1 cellular context compared by ENCODE assay signal in genomic region chr5:39446231-39446630, GRCh38.
TF ChIP-seq lines count a peak whose summit lies in the region.

No MANE protein-coding gene starts in this region.

TF ChIP-seq in GM23338, 12 proteins besides CTCF, POLR2A, EP300 and RAD21 (continued from another document):
- TF ChIP-seq, protein P1, sequence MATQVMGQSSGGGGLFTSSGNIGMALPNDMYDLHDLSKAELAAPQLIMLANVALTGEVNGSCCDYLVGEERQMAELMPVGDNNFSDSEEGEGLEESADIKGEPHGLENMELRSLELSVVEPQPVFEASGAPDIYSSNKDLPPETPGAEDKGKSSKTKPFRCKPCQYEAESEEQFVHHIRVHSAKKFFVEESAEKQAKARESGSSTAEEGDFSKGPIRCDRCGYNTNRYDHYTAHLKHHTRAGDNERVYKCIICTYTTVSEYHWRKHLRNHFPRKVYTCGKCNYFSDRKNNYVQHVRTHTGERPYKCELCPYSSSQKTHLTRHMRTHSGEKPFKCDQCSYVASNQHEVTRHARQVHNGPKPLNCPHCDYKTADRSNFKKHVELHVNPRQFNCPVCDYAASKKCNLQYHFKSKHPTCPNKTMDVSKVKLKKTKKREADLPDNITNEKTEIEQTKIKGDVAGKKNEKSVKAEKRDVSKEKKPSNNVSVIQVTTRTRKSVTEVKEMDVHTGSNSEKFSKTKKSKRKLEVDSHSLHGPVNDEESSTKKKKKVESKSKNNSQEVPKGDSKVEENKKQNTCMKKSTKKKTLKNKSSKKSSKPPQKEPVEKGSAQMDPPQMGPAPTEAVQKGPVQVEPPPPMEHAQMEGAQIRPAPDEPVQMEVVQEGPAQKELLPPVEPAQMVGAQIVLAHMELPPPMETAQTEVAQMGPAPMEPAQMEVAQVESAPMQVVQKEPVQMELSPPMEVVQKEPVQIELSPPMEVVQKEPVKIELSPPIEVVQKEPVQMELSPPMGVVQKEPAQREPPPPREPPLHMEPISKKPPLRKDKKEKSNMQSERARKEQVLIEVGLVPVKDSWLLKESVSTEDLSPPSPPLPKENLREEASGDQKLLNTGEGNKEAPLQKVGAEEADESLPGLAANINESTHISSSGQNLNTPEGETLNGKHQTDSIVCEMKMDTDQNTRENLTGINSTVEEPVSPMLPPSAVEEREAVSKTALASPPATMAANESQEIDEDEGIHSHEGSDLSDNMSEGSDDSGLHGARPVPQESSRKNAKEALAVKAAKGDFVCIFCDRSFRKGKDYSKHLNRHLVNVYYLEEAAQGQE (IDR thresholded peaks at IDR 0.05; ENCODE audit: unreplicated experiment) = no peak
- TF ChIP-seq ZNF462 (CRISPR knock-in tag; IDR thresholded peaks at IDR 0.05) = no peak
